34 cellular contexts compared by ENCODE assay signal in the genomic region with DNA sequence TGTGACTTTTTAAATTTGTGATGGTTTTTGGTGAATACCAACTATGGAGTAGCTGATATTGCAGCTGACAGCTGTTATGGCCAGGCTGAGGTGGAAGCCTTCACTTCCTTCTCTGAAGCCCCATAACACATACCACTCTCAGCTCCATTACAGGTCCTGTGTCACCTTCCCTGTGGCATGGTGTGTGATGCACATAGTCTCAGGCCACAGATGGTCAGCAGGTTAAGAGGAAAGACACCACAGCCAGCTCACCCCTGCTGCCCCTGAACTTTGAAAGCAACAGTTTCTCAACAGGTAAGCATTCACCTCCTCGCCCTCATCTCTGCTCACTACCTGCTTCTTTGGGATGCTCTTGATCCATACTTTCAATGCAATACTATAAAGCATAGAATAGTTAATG.
"Had no signal": no experiment of that assay in that cellular context is flagged by ENCODE, and none has a peak within 500 bp of the region (broad histone marks: within the 10 kb centered on the region; RNA-seq: fewer than 3 reads in every experiment).

No MANE protein-coding gene starts in this region.

- H3K4me3 ChIP-seq: ascending aorta, breast epithelium, cardiac muscle cell, colonic mucosa, dorsolateral prefrontal cortex, esophagus squamous epithelium, gastroesophageal sphincter, heart right ventricle had no signal

- DNase-seq: activated B cell treated with CpG ODN at 0.5 μM for 24 hours; activated CD4-positive, alpha-beta memory T cell treated with anti-CD3 and anti-CD28 coated beads, Interleukin-2, amount 10 ng/mL, durations not matched to agents 7 days and 5 days; activated CD4-positive, alpha-beta T cell treated with anti-CD3 and anti-CD28 coated beads for 36 hours; activated CD4-positive, alpha-beta T cell treated with anti-CD3 and anti-CD28 coated beads, Interleukin-2, amount 10 ng/mL, durations not matched to agents 24 days and 14 days; activated CD4-positive, alpha-beta T cell treated with anti-CD3 and anti-CD28 coated beads, Interleukin-2, amount 50 U/mL, for 4 hours; activated CD8-positive, alpha-beta memory T cell treated with anti-CD3 and anti-CD28 coated beads, Interleukin-2, amount 50 U/mL, for 48 hours; activated gamma-delta T cell; activated naive CD4-positive, alpha-beta T cell; activated naive CD4-positive, alpha-beta T cell treated with anti-CD3 and anti-CD28 coated beads, Interleukin-2, amount 10 ng/mL, durations not matched to agents 7 days and 5 days; activated naive CD8-positive, alpha-beta T cell treated with anti-CD3 and anti-CD28 coated beads, Interleukin-2, amount 10 ng/mL, durations not matched to agents 7 days and 5 days; activated T-cell treated with anti-CD3 and anti-CD28 coated beads for 4 hours; activated T-cell treated with anti-CD3 and anti-CD28 coated beads, Interleukin-2, amount 50 U/mL, for 24 hours; activated T-cell treated with anti-CD3 and anti-CD28 coated beads, Interleukin-2, amount 50 U/mL, for 72 hours; central memory CD4-positive, alpha-beta T cell; cerebellar nuclear complex; colonic mucosa; dorsolateral prefrontal cortex; effector memory CD4-positive, alpha-beta T cell; endodermal cell; esophagus squamous epithelium; foreskin melanocyte; heart right ventricle; T-helper 1 cell; T-helper 17 cell; T1000; WERI-Rb-1 had no signal

- H3K27me3 ChIP-seq: ascending aorta, breast epithelium, cardiac muscle cell, colonic mucosa, dorsolateral prefrontal cortex, esophagus squamous epithelium, gastroesophageal sphincter, heart right ventricle had no signal

- H3K27ac Mint-ChIP-seq: activated CD4-positive, alpha-beta memory T cell treated with anti-CD3 and anti-CD28 coated beads, Interleukin-2, amount 10 ng/mL, durations not matched to agents 7 days and 5 days; activated CD4-positive, alpha-beta T cell treated with anti-CD3 and anti-CD28 coated beads for 36 hours; activated CD4-positive, alpha-beta T cell treated with anti-CD3 and anti-CD28 coated beads, Interleukin-2, amount 10 ng/mL, durations not matched to agents 24 days and 14 days; activated naive CD4-positive, alpha-beta T cell treated with anti-CD3 and anti-CD28 coated beads, Interleukin-2, amount 10 ng/mL, durations not matched to agents 7 days and 5 days; activated naive CD4-positive, alpha-beta T cell treated with anti-CD3 and anti-CD28 coated beads, Interleukin-2, amount 50 U/mL, for 72 hours; activated naive CD8-positive, alpha-beta T cell treated with anti-CD3 and anti-CD28 coated beads, Interleukin-2, amount 10 ng/mL, durations not matched to agents 7 days and 5 days; activated T-cell treated with anti-CD3 and anti-CD28 coated beads, Interleukin-2, amount 50 U/mL, for 72 hours; brain; endodermal cell; T-helper 17 cell; T-helper 2 cell treated with Interferon-gamma antibody and Interleukin-4, amounts not matched to agents 5 μg/mL and 100 μg/mL, for 36 hours had no signal

- H3K4me1 Mint-ChIP-seq: endodermal cell had no signal

- H3K4me1 ChIP-seq: breast epithelium had no signal

- H3K27ac ChIP-seq: ascending aorta, breast epithelium, cardiac muscle cell, colonic mucosa, dorsolateral prefrontal cortex, epithelial cell of prostate, esophagus squamous epithelium, gastroesophageal sphincter, heart right ventricle, WERI-Rb-1 had no signal

- H3K9me3 ChIP-seq: ascending aorta, breast epithelium, colonic mucosa, esophagus squamous epithelium, gastroesophageal sphincter, heart right ventricle had no signal

- H3K27me3 Mint-ChIP-seq: activated B cell treated with CpG ODN at 0.5 μM for 24 hours; activated CD4-positive, alpha-beta memory T cell treated with anti-CD3 and anti-CD28 coated beads, Interleukin-2, amount 10 ng/mL, durations not matched to agents 7 days and 5 days; activated CD4-positive, alpha-beta T cell treated with anti-CD3 and anti-CD28 coated beads for 36 hours; activated CD4-positive, alpha-beta T cell treated with anti-CD3 and anti-CD28 coated beads, Interleukin-2, amount 10 ng/mL, durations not matched to agents 24 days and 14 days; activated naive CD4-positive, alpha-beta T cell treated with anti-CD3 and anti-CD28 coated beads, Interleukin-2, amount 10 ng/mL, durations not matched to agents 7 days and 5 days; activated naive CD8-positive, alpha-beta T cell treated with anti-CD3 and anti-CD28 coated beads, Interleukin-2, amount 10 ng/mL, durations not matched to agents 7 days and 5 days; activated T-cell treated with anti-CD3 and anti-CD28 coated beads, Interleukin-2, amount 50 U/mL, for 24 hours; brain; T-helper 17 cell had no signal

- H3K9me3 Mint-ChIP-seq: activated B cell treated with CpG ODN at 0.5 μM for 24 hours; activated CD4-positive, alpha-beta memory T cell treated with anti-CD3 and anti-CD28 coated beads, Interleukin-2, amount 10 ng/mL, durations not matched to agents 7 days and 5 days; activated CD4-positive, alpha-beta T cell treated with anti-CD3 and anti-CD28 coated beads, Interleukin-2, amount 10 ng/mL, durations not matched to agents 24 days and 14 days; activated naive CD4-positive, alpha-beta T cell treated with anti-CD3 and anti-CD28 coated beads, Interleukin-2, amount 10 ng/mL, durations not matched to agents 7 days and 5 days; activated naive CD4-positive, alpha-beta T cell treated with anti-CD3 and anti-CD28 coated beads, Interleukin-2, amount 50 U/mL, for 72 hours; activated naive CD8-positive, alpha-beta T cell treated with anti-CD3 and anti-CD28 coated beads, Interleukin-2, amount 10 ng/mL, durations not matched to agents 7 days and 5 days; activated T-cell treated with anti-CD3 and anti-CD28 coated beads, Interleukin-2, amount 50 U/mL, for 24 hours; activated T-cell treated with anti-CD3 and anti-CD28 coated beads, Interleukin-2, amount 50 U/mL, for 72 hours; brain; endodermal cell; T-helper 2 cell treated with Interferon-gamma antibody and Interleukin-4, amounts not matched to agents 5 μg/mL and 100 μg/mL, for 36 hours had no signal

- H3K4me3 Mint-ChIP-seq: activated B cell treated with CpG ODN at 0.5 μM for 24 hours; activated CD4-positive, alpha-beta memory T cell treated with anti-CD3 and anti-CD28 coated beads, Interleukin-2, amount 10 ng/mL, durations not matched to agents 7 days and 5 days; activated CD4-positive, alpha-beta T cell treated with anti-CD3 and anti-CD28 coated beads for 36 hours; activated CD4-positive, alpha-beta T cell treated with anti-CD3 and anti-CD28 coated beads, Interleukin-2, amount 10 ng/mL, durations not matched to agents 24 days and 14 days; activated naive CD4-positive, alpha-beta T cell treated with anti-CD3 and anti-CD28 coated beads, Interleukin-2, amount 10 ng/mL, durations not matched to agents 7 days and 5 days; activated naive CD8-positive, alpha-beta T cell treated with anti-CD3 and anti-CD28 coated beads, Interleukin-2, amount 10 ng/mL, durations not matched to agents 7 days and 5 days; activated T-cell treated with anti-CD3 and anti-CD28 coated beads, Interleukin-2, amount 50 U/mL, for 24 hours; activated T-cell treated with anti-CD3 and anti-CD28 coated beads, Interleukin-2, amount 50 U/mL, for 72 hours; brain; endodermal cell; T-helper 17 cell; T-helper 2 cell treated with Interferon-gamma antibody and Interleukin-4, amounts not matched to agents 5 μg/mL and 100 μg/mL, for 36 hours had no signal

- H3K36me3 ChIP-seq: breast epithelium had no signal
